ENCODE assay signal across 8 cellular contexts in genomic region chr14:49634547-49635334, GRCh38. TPM values are rescaled to one million over a fixed set of nuclear protein-coding genes. Genes with fewer than 3 reads are reported as not detected.
A peak's percentile ranks its signal among the peaks of the same experiment; 100 is the strongest.
DNase-seq lines count a peak whose midpoint lies in the region; ATAC-seq and TF ChIP-seq lines count a peak whose summit lies in the region.

DNAAF2 (minus strand) TSS chr14:49635244; CDS start chr14:49635149, 95 bp downstream.

- H3K4me3 Mint-ChIP-seq in GM23338 = peak within 1 kb of the TSS; percentile 100
- H3K4me3 Mint-ChIP-seq in activated naive CD4-positive, alpha-beta T cell treated with anti-CD3 and anti-CD28 coated beads, Interleukin-2, amount 10 ng/mL, durations not matched to agents 7 days and 5 days = peak within 1 kb of the TSS; percentile 90

- ATAC-seq in GM23338 (peak; percentile 45), gastroesophageal sphincter (peak; percentile 52)

- 0% methylated on average over 1 of the region's 80 CpGs; no CpG with 5 or more reads in 1 of the 2 donors for WGBS in gastroesophageal sphincter (ENCODE audit: low coverage in 1 of 2), 2 donors
- 0 to 3% methylated on average over 12 to 55 of the region's 80 CpGs for WGBS in tibial nerve, 2 donors

- DNase-seq in ELF-1 (ENCODE audit: low read depth, low spot score) = peak; percentile 85
- DNase-seq in GM23338 (ENCODE audit: low spot score) = peak; percentile 84
- DNase-seq in SHP77 (lab: John Stamatoyannopoulos, UW) = peak; percentile 17 to 67
- DNase-seq in activated naive CD4-positive, alpha-beta T cell treated with anti-CD3 and anti-CD28 coated beads, Interleukin-2, amount 10 ng/mL, durations not matched to agents 7 days and 5 days = peak; percentile 73
- peak; percentile 92 for DNase-seq in osteoblast (ENCODE audit: insufficient read length, low spot score, missing footprints)
- peak in 1 of 2 donors; percentile 67 for DNase-seq in tibial nerve (ENCODE audit: low spot score in 2 of 2)

- H3K9me3 ChIP-seq in KOPT-K1 (ENCODE audit: insufficient read depth, low read length, poor library complexity, severe bottlenecking) (no peaks in the 10 kb centered on the region), gastroesophageal sphincter (no peaks in the 10 kb centered on the region), osteoblast (ENCODE audit: low read depth, low read length) (no peaks in the 10 kb centered on the region), tibial nerve (no peaks in the 10 kb centered on the region)

- H2AFZ ChIP-seq in GM23338 (peak within 1 kb of the TSS; percentile 89; the same call in 1 of the 2 replicates), osteoblast (ENCODE audit: low read length) (peak within 1 kb of the TSS; percentile 92)

- H3K4me2 ChIP-seq in GM23338 (peak within 1 kb of the TSS; percentile 90), osteoblast (ENCODE audit: insufficient read depth, low read length) (peak within 1 kb of the TSS; percentile 97)

- H3K27ac Mint-ChIP-seq in GM23338 = peak within 1 kb of the TSS; percentile 99
- H3K27ac Mint-ChIP-seq in activated naive CD4-positive, alpha-beta T cell treated with anti-CD3 and anti-CD28 coated beads, Interleukin-2, amount 10 ng/mL, durations not matched to agents 7 days and 5 days = peak within 1 kb of the TSS; percentile 95

- TF ChIP-seq CTCF in GM23338 (conservative IDR thresholded peaks at IDR 0.05; ENCODE audit: low read depth in 2 of 2) = no peak
- TF ChIP-seq CTCF in gastroesophageal sphincter (IDR thresholded peaks at IDR 0.05) = no peak
- no peak for TF ChIP-seq CTCF in osteoblast (IDR thresholded peaks at IDR 0.05; ENCODE audit: extremely low read depth, low read depth, low read length)
- no peak for TF ChIP-seq CTCF in tibial nerve (IDR thresholded peaks at IDR 0.05)

- TF ChIP-seq POLR2A in gastroesophageal sphincter (IDR thresholded peaks at IDR 0.05) = no peak
- no peak for TF ChIP-seq POLR2A in tibial nerve (IDR thresholded peaks at IDR 0.05)

- peaks cover 14% of the 10 kb centered on the region for H3F3A ChIP-seq in GM23338 (replicated peaks; ENCODE audit: low read depth)

- H3K4me1 ChIP-seq in GM23338 (ENCODE audit: insufficient read depth) (peaks cover 21% of the 10 kb centered on the region), gastroesophageal sphincter (peaks cover 0 to 43% (median 0%) of the 10 kb centered on the region in 3 donors), osteoblast (ENCODE audit: insufficient read depth, low read length) (peaks cover 6% of the 10 kb centered on the region), tibial nerve (peaks cover 0 to 52% (median 19%) of the 10 kb centered on the region in 4 donors)

- H3K27me3 ChIP-seq in GM23338 (ENCODE audit: insufficient read depth) = no peaks in the 10 kb centered on the region
- no peaks in the 10 kb centered on the region for H3K27me3 ChIP-seq in gastroesophageal sphincter
- H3K27me3 ChIP-seq in osteoblast (ENCODE audit: insufficient read depth, low read length) = no peaks in the 10 kb centered on the region
- no peaks in the 10 kb centered on the region for H3K27me3 ChIP-seq in tibial nerve

- CTCF ChIA-PET in activated naive CD4-positive, alpha-beta T cell treated with anti-CD3 and anti-CD28 coated beads, Interleukin-2, amount 10 ng/mL, durations not matched to agents 7 days and 5 days (lab: Charles Lee) = interaction anchor here (0.5 to 3.3 kb wide), 17 partner anchors 11 to 427 kb away, joined by 3 to 27 read pairs (median 4); partner anchors contain the start of genes KLHDC2, MGAT2, NEMF and RPL36AL

- H4K20me1 ChIP-seq in GM23338 (replicated peaks; ENCODE audit: insufficient read depth) (peaks cover 35% of the 10 kb centered on the region), osteoblast (ENCODE audit: insufficient read depth, low read length) (peaks cover 6% of the 10 kb centered on the region)

- no peak for TF ChIP-seq EP300 in gastroesophageal sphincter (IDR thresholded peaks at IDR 0.05)
- TF ChIP-seq EP300 in tibial nerve (IDR thresholded peaks at IDR 0.05) = peak in 1 of 2 donors; percentile 16

- H3K4me3 ChIP-seq in GM23338 (peak within 1 kb of the TSS; percentile 98), gastroesophageal sphincter (peak within 1 kb of the TSS; percentile 78 to 93), osteoblast (ENCODE audit: insufficient read depth, low read length) (peak within 1 kb of the TSS; percentile 97), tibial nerve (peak within 1 kb of the TSS; percentile 58 to 98 (median 70))

- peaks cover 12% of the 10 kb centered on the region for H3K27me3 Mint-ChIP-seq in GM23338 (ENCODE audit: insufficient read depth, low read depth, poor library complexity)
- no peaks in the 10 kb centered on the region for H3K27me3 Mint-ChIP-seq in activated naive CD4-positive, alpha-beta T cell treated with anti-CD3 and anti-CD28 coated beads, Interleukin-2, amount 10 ng/mL, durations not matched to agents 7 days and 5 days

- H3K4me1 Mint-ChIP-seq in GM23338 = peaks cover 23% of the 10 kb centered on the region
- H3K4me1 Mint-ChIP-seq in activated naive CD4-positive, alpha-beta T cell treated with anti-CD3 and anti-CD28 coated beads, Interleukin-2, amount 10 ng/mL, durations not matched to agents 7 days and 5 days = peaks cover 58% of the 10 kb centered on the region

- H3K79me2 ChIP-seq in GM23338 (replicated peaks; ENCODE audit: insufficient read depth) (peaks cover 90% of the 10 kb centered on the region), osteoblast (ENCODE audit: insufficient read depth, low read length) (peaks cover 77% of the 10 kb centered on the region)

- H3K27ac ChIP-seq in GM23338 (ENCODE audit: low read depth) = peak within 1 kb of the TSS; percentile 98
- H3K27ac ChIP-seq in KOPT-K1 (ENCODE audit: low read depth, low read length, poor library complexity, severe bottlenecking) = peak within 1 kb of the TSS; percentile 83
- H3K27ac ChIP-seq in gastroesophageal sphincter = peak within 1 kb of the TSS; percentile 71 to 97 (median 96)
- H3K27ac ChIP-seq in osteoblast (ENCODE audit: low read depth, low read length) = peak within 1 kb of the TSS; percentile 95
- peak within 1 kb of the TSS; percentile 87 to 97 (median 94) for H3K27ac ChIP-seq in tibial nerve

- H3K36me3 Mint-ChIP-seq in GM23338 (ENCODE audit: low read depth) = peaks cover 72% of the 10 kb centered on the region
- peaks cover 30% of the 10 kb centered on the region for H3K36me3 Mint-ChIP-seq in activated naive CD4-positive, alpha-beta T cell treated with anti-CD3 and anti-CD28 coated beads, Interleukin-2, amount 10 ng/mL, durations not matched to agents 7 days and 5 days

- H3K36me3 ChIP-seq in GM23338 (ENCODE audit: insufficient read depth) (peaks cover 16% of the 10 kb centered on the region; the same call in 1 of the 2 replicates), KOPT-K1 (ENCODE audit: insufficient read depth, low read length) (peaks cover 44% of the 10 kb centered on the region), gastroesophageal sphincter (peaks cover 0 to 8% of the 10 kb centered on the region in 2 donors), osteoblast (ENCODE audit: insufficient read depth, low read length) (peaks cover 15% of the 10 kb centered on the region), tibial nerve (peaks cover 0 to 2% (median 0%) of the 10 kb centered on the region in 3 donors)

- peaks cover 7% of the 10 kb centered on the region; the same call in 2 of the 3 replicates for H3K9me3 Mint-ChIP-seq in GM23338
- no peaks in the 10 kb centered on the region for H3K9me3 Mint-ChIP-seq in activated naive CD4-positive, alpha-beta T cell treated with anti-CD3 and anti-CD28 coated beads, Interleukin-2, amount 10 ng/mL, durations not matched to agents 7 days and 5 days

- H3K9me2 ChIP-seq in GM23338 (ENCODE audit: insufficient read depth) = no peaks in the 10 kb centered on the region

TF ChIP-seq in GM23338, 12 proteins besides CTCF, POLR2A, EP300 and RAD21 (continues in another document):
- TF ChIP-seq JUNB (IDR thresholded peaks at IDR 0.05; ENCODE audit: unreplicated experiment) = no peak
- TF ChIP-seq ETS1 (IDR thresholded peaks at IDR 0.05) = no peak; the same call in 1 of the 2 replicates
- no peak for TF ChIP-seq ZNF331 (CRISPR knock-in tag; IDR thresholded peaks at IDR 0.05; ENCODE audit: low read depth)
- TF ChIP-seq REST (IDR thresholded peaks at IDR 0.05; ENCODE audit: unreplicated experiment) = no peak

RNA-seq across cellular contexts. Expression of gene DNAAF2, which starts in this region (rescaled TPM):
- 40.4 and 41.2 TPM in 2 replicates for total RNA-seq in GM23338 (2014; rRNA removed; shearing (Covaris generic))
- 56.9 and 62.6 TPM in 2 replicates for polyA plus RNA-seq in GM23338 (2016; fragmentation: Nextera tagmentation; extraction: Ambion mirVana)
- total RNA-seq in gastroesophageal sphincter (10 to 100 TPM in 1 of 4 donors, 1 to 10 TPM in 3; 6.8 to 10.4 (median 9.0) TPM), osteoblast (9.8 and 10.0 TPM in 2 replicates), tibial nerve (10 to 100 TPM in 2 of 4 donors, 1 to 10 TPM in 2; 7.8 to 17.2 (median 9.6) TPM)
